17 cellular contexts compared by ENCODE assay signal in genomic region chr2:152568566-152568965, GRCh38.
DNase-seq lines count a peak whose midpoint lies in the region; ATAC-seq and TF ChIP-seq lines count a peak whose summit lies in the region.
"Had no signal": no experiment of that assay in that cellular context is flagged by ENCODE, and none has a peak within 500 bp of the region (broad histone marks: within the 10 kb centered on the region; RNA-seq: fewer than 3 reads in every experiment).

No MANE protein-coding gene starts in this region.

- no peak overlapping the region for H3K27ac ChIP-seq in A673 (ENCODE audit: low read depth, low read length, poor library complexity, severe bottlenecking)
- H3K27ac ChIP-seq in HEK293 (ENCODE audit: extremely low read depth, low read depth, low read length), result no peak overlapping the region
- H3K27ac ChIP-seq in caudate nucleus (ENCODE audit: low read depth, low read length), result peak overlapping the region; percentile 20
- H3K27ac ChIP-seq in left lung, result no peak overlapping the region
- H3K27ac ChIP-seq: 22Rv1, A549 had no signal

- in situ Hi-C loops in SK-MEL-5 (cut with HindIII; ENCODE audit: low pct_unique_long_range_greater_than_20kb, low sequenced_read_pairs), result no loop called here

- H3K27ac Mint-ChIP-seq in activated T-helper 2 cell treated with anti-CD3 and anti-CD28 coated beads, Interferon-gamma antibody, Interleukin-2, Interleukin-4, amounts not matched to agents 10 μg/mL and 5 μg/mL and 100 μg/mL, durations not matched to agents 14 hours and 24 hours and 36 hours, result no peak overlapping the region
- H3K27ac Mint-ChIP-seq: CD4-positive, alpha-beta T cell; IgD-negative memory B cell had no signal

- H3K9me3 ChIP-seq in A673 (ENCODE audit: low read depth, low read length, poor library complexity, severe bottlenecking), result no peaks in the 10 kb centered on the region
- no peaks in the 10 kb centered on the region for H3K9me3 ChIP-seq in HEK293 (ENCODE audit: control insufficient read depth, insufficient read depth, low read depth, low read length)
- no peaks in the 10 kb centered on the region for H3K9me3 ChIP-seq in left lung
- H3K9me3 ChIP-seq: A549, Caco-2 had no signal

- H3K4me1 Mint-ChIP-seq in activated T-helper 2 cell treated with anti-CD3 and anti-CD28 coated beads, Interferon-gamma antibody, Interleukin-2, Interleukin-4, amounts not matched to agents 10 μg/mL and 5 μg/mL and 100 μg/mL, durations not matched to agents 14 hours and 24 hours and 36 hours (ENCODE audit: low read depth), result peaks cover 18% of the 10 kb centered on the region

- ATAC-seq in GM21381 (IDR thresholded peaks at IDR 0.05; ENCODE audit: unreplicated experiment) (no peak), left lung (no peak)
- ATAC-seq: A549, HCT116 had no signal

- no peaks in the 10 kb centered on the region for H3K36me3 Mint-ChIP-seq in activated T-helper 2 cell treated with anti-CD3 and anti-CD28 coated beads, Interferon-gamma antibody, Interleukin-2, Interleukin-4, amounts not matched to agents 10 μg/mL and 5 μg/mL and 100 μg/mL, durations not matched to agents 14 hours and 24 hours and 36 hours (ENCODE audit: low read depth)
- H3K36me3 Mint-ChIP-seq: IgD-negative memory B cell had no signal

- peaks cover 27% of the 10 kb centered on the region for H3K4me1 ChIP-seq in A673 (ENCODE audit: insufficient read depth, low read length, poor library complexity, severe bottlenecking)
- H3K4me1 ChIP-seq in HEK293 (ENCODE audit: control insufficient read depth, insufficient read depth, low read length), result 0 out of 2 replicates have a peak, but pooled peaks cover 5% of the 10 kb centered on the region
- H3K4me1 ChIP-seq in left lung, result no peaks in the 10 kb centered on the region
- H3K4me1 ChIP-seq: Caco-2 had no signal

- H3K4me3 ChIP-seq in A673 (ENCODE audit: low read depth, low read length, poor library complexity, severe bottlenecking) (no peak overlapping the region), HEK293 (ENCODE audit: low read depth, low read length) (no peak overlapping the region), left lung (no peak overlapping the region)
- H3K4me3 ChIP-seq: A549 had no signal

- no peaks in the 10 kb centered on the region for H3K27me3 ChIP-seq in A673 (replicated peaks; ENCODE audit: insufficient read depth, low read depth, low read length, poor library complexity)
- H3K27me3 ChIP-seq in left lung, result no peaks in the 10 kb centered on the region

- BruUV-seq in A673 (replicated peaks; lab: Mats Ljungman, UMichigan), result no TSS peak

- POLR2A ChIA-PET in A673 (lab: Charles Lee; ENCODE audit: low non-redundant PET), result no interaction called here
- POLR2A ChIA-PET in HEK293 (lab: Yijun Ruan, JAX), result no interaction called here

- no peaks in the 10 kb centered on the region for H3K9me3 Mint-ChIP-seq in activated T-helper 2 cell treated with anti-CD3 and anti-CD28 coated beads, Interferon-gamma antibody, Interleukin-2, Interleukin-4, amounts not matched to agents 10 μg/mL and 5 μg/mL and 100 μg/mL, durations not matched to agents 14 hours and 24 hours and 36 hours
- H3K9me3 Mint-ChIP-seq: CD4-positive, alpha-beta T cell; IgD-negative memory B cell had no signal

- H3K36me3 ChIP-seq in A673 (ENCODE audit: insufficient read depth, low read length, poor library complexity, severe bottlenecking), result no peaks in the 10 kb centered on the region
- no peaks in the 10 kb centered on the region for H3K36me3 ChIP-seq in HEK293 (ENCODE audit: control insufficient read depth in 2 of 2, insufficient read depth in 1 of 2, low read length in 2 of 2)
- H3K36me3 ChIP-seq in left lung, result no peaks in the 10 kb centered on the region

- DNase-seq in A673 (ENCODE audit: low spot score) (peak; percentile 41), SK-MEL-5 (ENCODE audit: low read depth, low spot score) (peak; percentile 23), caudate nucleus (lab: John Stamatoyannopoulos, UW) (peak in 4 of 61 donors; percentile 30 to 76 (median 41)), NCI-H1105 (lab: John Stamatoyannopoulos, UW) (no peak), left lung (no peak)
- DNase-seq in activated T-helper 2 cell treated with anti-CD3 and anti-CD28 coated beads, Interferon-gamma antibody, Interleukin-2, Interleukin-4, amounts not matched to agents 10 μg/mL and 5 μg/mL and 100 μg/mL, durations not matched to agents 14 hours and 24 hours and 36 hours (ENCODE audit: low spot score), result no peak
- DNase-seq: C1 segment of cervical spinal cord; Caco-2; CD4-positive, alpha-beta T cell; GOT3; H7 had no signal

- CTCF ChIA-PET in A673 (lab: Charles Lee) (no interaction called here), HEK293 (lab: Yijun Ruan, JAX) (interaction anchor here (0.6 kb wide), 1 partner anchor 67 kb away, joined by 3 read pairs; no protein-coding TSS in a partner anchor)

- H3K4me3 Mint-ChIP-seq in activated T-helper 2 cell treated with anti-CD3 and anti-CD28 coated beads, Interferon-gamma antibody, Interleukin-2, Interleukin-4, amounts not matched to agents 10 μg/mL and 5 μg/mL and 100 μg/mL, durations not matched to agents 14 hours and 24 hours and 36 hours (ENCODE audit: low read depth), result no peak overlapping the region
- H3K4me3 Mint-ChIP-seq: CD4-positive, alpha-beta T cell; IgD-negative memory B cell had no signal

- intact Hi-C loops in A673 (cut with micrococcal nuclease; ENCODE audit: unreplicated experiment) (no loop called here), left lung (cut with DNase I) (no loop called here)
- intact Hi-C loops in activated T-helper 2 cell treated with anti-CD3 and anti-CD28 coated beads, Interferon-gamma antibody, Interleukin-2, Interleukin-4, amounts not matched to agents 10 μg/mL and 5 μg/mL and 100 μg/mL, durations not matched to agents 14 hours and 24 hours and 36 hours (cut with micrococcal nuclease), result no loop called here

- no peak for TF ChIP-seq CTCF in A673 (conservative IDR thresholded peaks at IDR 0.05; ENCODE audit: low read depth, low read length)
- TF ChIP-seq CTCF in HEK293 (tag by site-specific recombination; IDR thresholded peaks at IDR 0.05), result no peak
- TF ChIP-seq CTCF in left lung (IDR thresholded peaks at IDR 0.05), result no peak

- H3K27me3 Mint-ChIP-seq in activated T-helper 2 cell treated with anti-CD3 and anti-CD28 coated beads, Interferon-gamma antibody, Interleukin-2, Interleukin-4, amounts not matched to agents 10 μg/mL and 5 μg/mL and 100 μg/mL, durations not matched to agents 14 hours and 24 hours and 36 hours (ENCODE audit: low read depth), result peaks cover 9% of the 10 kb centered on the region
- H3K27me3 Mint-ChIP-seq: IgD-negative memory B cell had no signal

TF ChIP-seq in HEK293, 187 proteins besides CTCF, POLR2A, EP300 and RAD21:
- TF ChIP-seq ZNF558 (tag by site-specific recombination; IDR thresholded peaks at IDR 0.05), result no peak
- TF ChIP-seq MZF1 (tag by site-specific recombination; IDR thresholded peaks at IDR 0.05; ENCODE audit: borderline replicate concordance), result no peak
- TF ChIP-seq ZNF600 (tag by site-specific recombination; IDR thresholded peaks at IDR 0.05), result no peak
- TF ChIP-seq ZFHX2 (tag by site-specific recombination; conservative IDR thresholded peaks at IDR 0.05), result 0 out of 2 replicates have a peak, but pooled peaks have one; percentile 11

Comparison
In these comparisons a context has a peak if more than half of its experiments do, and no peak if none do; other contexts are left out.
1. DNase-seq: peak in A673 (single experiment) and SK-MEL-5 (single experiment); none in NCI-H1105 (single experiment), left lung (0 of 2) and activated T-helper 2 cell treated with anti-CD3 and anti-CD28 coated beads, Interferon-gamma antibody, Interleukin-2, Interleukin-4, amounts not matched to agents 10 μg/mL and 5 μg/mL and 100 μg/mL, durations not matched to agents 14 hours and 24 hours and 36 hours (single experiment).